1 cellular context compared by ENCODE assay signal in genomic region chr1:8203056-8203455, GRCh38.
TF ChIP-seq lines count a peak whose summit lies in the region.

No MANE protein-coding gene starts in this region.

TF ChIP-seq in H1, 55 proteins besides CTCF, POLR2A, EP300 and RAD21 (continued from another document):
- TF ChIP-seq ATF2 (IDR thresholded peaks at IDR 0.05; ENCODE audit: low read length) = no peak
- no peak for TF ChIP-seq JUND (IDR thresholded peaks at IDR 0.05; ENCODE audit: low read length)
- TF ChIP-seq TEAD4 (IDR thresholded peaks at IDR 0.05; ENCODE audit: low read depth, low read length) = no peak
- no peak for TF ChIP-seq ATF3 (IDR thresholded peaks at IDR 0.05; ENCODE audit: insufficient read depth, low read depth, low read length)
- TF ChIP-seq GABPA (IDR thresholded peaks at IDR 0.05; ENCODE audit: borderline replicate concordance, insufficient read depth, low read length) = no peak
- TF ChIP-seq NANOG (IDR thresholded peaks at IDR 0.05; ENCODE audit: insufficient read depth, low read depth, low read length, poor library complexity, severe bottlenecking) = no peak
- TF ChIP-seq TBP (IDR thresholded peaks at IDR 0.05; ENCODE audit: low read depth, low read length) = no peak
- TF ChIP-seq BACH1 (IDR thresholded peaks at IDR 0.05; ENCODE audit: low read length) = no peak
- no peak for TF ChIP-seq POLR2AphosphoS5 (IDR thresholded peaks at IDR 0.05; ENCODE audit: low read depth, low read length)
- TF ChIP-seq SIN3A (conservative IDR thresholded peaks at IDR 0.05 in 1 of 2, IDR thresholded peaks at IDR 0.05 in 1 of 2; ENCODE audit: low read depth in 1 of 2, low read length in 2 of 2) = no peak
